Comparison of ENCODE assay signal across 8 cellular contexts in genomic region chr19:55258828-55259539, GRCh38. TPM values are rescaled to one million over a fixed set of nuclear protein-coding genes. Genes with fewer than 3 reads are reported as not detected.
A peak's percentile ranks its signal among the peaks of the same experiment; 100 is the strongest.
DNase-seq lines count a peak whose midpoint lies in the region; ATAC-seq lines count a peak whose summit lies in the region.

Gene PPP6R1, minus strand, starts transcription at chr19:55259017. Its CDS starts 11,914 bp downstream, at chr19:55247103.

- peak within 1 kb of the TSS; percentile 97 to 98 for H3K27ac Mint-ChIP-seq in effector memory CD8-positive, alpha-beta T cell

- ATAC-seq in GM21360 (IDR thresholded peaks at IDR 0.05; ENCODE audit: unreplicated experiment) = peak; percentile 62
- ATAC-seq in effector memory CD8-positive, alpha-beta T cell (replicated peaks) = peak; percentile 70

- no peaks in the 10 kb centered on the region for H3K9me3 Mint-ChIP-seq in effector memory CD8-positive, alpha-beta T cell

- H3K36me3 Mint-ChIP-seq in effector memory CD8-positive, alpha-beta T cell (ENCODE audit: insufficient read depth) = peaks cover 37% of the 10 kb centered on the region

- no peaks in the 10 kb centered on the region for H3K27me3 Mint-ChIP-seq in effector memory CD8-positive, alpha-beta T cell

- H3K4me1 Mint-ChIP-seq in effector memory CD8-positive, alpha-beta T cell (ENCODE audit: low read depth in 2 of 2) = peaks cover 42 to 47% of the 10 kb centered on the region in 2 donors

- DNase-seq in COLO668 (lab: John Stamatoyannopoulos, UW; ENCODE audit: unreplicated experiment) (peak; percentile 99), HT1080 (ENCODE audit: low read depth) (peak; percentile 100), NOMO-1 treated with DMSO at 0.1 percent for 48 hours (lab: John Stamatoyannopoulos, UW; ENCODE audit: unreplicated experiment) (peak; percentile 99), medulla oblongata (ENCODE audit: extremely low spot score) (peak; percentile 99)
- peak; percentile 82 to 87 for DNase-seq in activated CD8-positive, alpha-beta memory T cell treated with anti-CD3 and anti-CD28 coated beads for 4 hours (ENCODE audit: low read depth in 2 of 2)
- peak; percentile 90 to 97 (median 93) for DNase-seq in effector memory CD8-positive, alpha-beta T cell
- peak; percentile 88 for DNase-seq in stimulated activated CD8-positive, alpha-beta memory T cell treated with anti-CD3 and anti-CD28 coated beads, Interleukin-12 subunit alpha, Interleukin-12 subunit beta, amount 100 ng/mL, for 1 hour (ENCODE audit: low read depth)

- H3K4me3 Mint-ChIP-seq in effector memory CD8-positive, alpha-beta T cell = peak within 1 kb of the TSS; percentile 93 to 96

RNA-seq across cellular contexts. Expression of gene PPP6R1, which starts in this region (rescaled TPM):
- total RNA-seq in HT1080 (2014; rRNA removed; shearing (Covaris generic)) = 64.6 and 82.5 TPM in 2 replicates
- 63.1 and 64.1 TPM in 2 replicates for polyA plus RNA-seq in HT1080 (2015; cell fraction: cytosol; rRNA removed)
- 64.0 and 73.1 TPM in 2 replicates for polyA plus RNA-seq in HT1080 (2015; cell fraction: nucleus; rRNA removed)

Comparison
In these comparisons a context has a peak if more than half of its experiments do, and no peak if none do; other contexts are left out.
1. Peak in every context shown above with its lines: DNase-seq and ATAC-seq.